ENCODE assay signal across 18 cellular contexts in the genomic region with DNA sequence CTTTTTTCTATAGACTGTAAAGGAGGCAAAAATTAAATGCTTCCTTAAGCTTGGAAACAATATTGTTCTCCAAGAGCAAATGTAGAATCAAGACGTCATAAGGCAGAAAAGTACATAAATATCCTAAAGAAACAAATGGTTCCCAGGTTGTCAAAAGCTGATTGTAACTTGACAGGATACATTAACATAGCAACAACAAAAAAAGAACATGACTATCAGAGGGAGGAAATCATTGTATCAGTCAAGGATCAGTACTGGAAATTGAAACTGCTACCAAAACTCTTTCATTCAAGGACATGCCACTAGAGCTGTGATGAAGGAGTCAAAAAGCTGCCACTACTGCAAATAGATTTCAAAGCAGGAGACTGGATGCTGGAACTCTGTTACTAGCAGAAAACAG.
A peak's percentile ranks its signal among the peaks of the same experiment; 100 is the strongest.
DNase-seq lines count a peak whose midpoint lies in the region; ATAC-seq and TF ChIP-seq lines count a peak whose summit lies in the region.
"Had no signal": no experiment of that assay in that cellular context is flagged by ENCODE, and none has a peak within 500 bp of the region (broad histone marks: within the 10 kb centered on the region; RNA-seq: fewer than 3 reads in every experiment).

No MANE protein-coding gene starts in this region.

- H3K27ac ChIP-seq in HCT116 (ENCODE audit: low read depth, low read length) (peak overlapping the region; percentile 94), neural cell (ENCODE audit: low read length) (no peak overlapping the region), GM23248 (no peak overlapping the region)

- no peaks in the 10 kb centered on the region for H3K9me3 ChIP-seq in HCT116 (ENCODE audit: control insufficient read depth in 1 of 2, insufficient read depth in 1 of 2, low read depth in 1 of 2, low read length in 2 of 2)
- no peaks in the 10 kb centered on the region for H3K9me3 ChIP-seq in neural cell (ENCODE audit: low read length)
- no peaks in the 10 kb centered on the region for H3K9me3 ChIP-seq in GM23248 (ENCODE audit: low read depth)

- H3K9me2 ChIP-seq in HCT116 (ENCODE audit: insufficient read depth): no peaks in the 10 kb centered on the region
- H3K9me2 ChIP-seq in neural cell (ENCODE audit: insufficient read depth, low read length): no peaks in the 10 kb centered on the region
- H3K9me2 ChIP-seq in GM23248 (ENCODE audit: insufficient read depth): no peaks in the 10 kb centered on the region

- no peak overlapping the region for H3K27ac Mint-ChIP-seq in activated CD8-positive, alpha-beta T cell treated with anti-CD3 and anti-CD28 coated beads for 36 hours
- no peak overlapping the region for H3K27ac Mint-ChIP-seq in activated CD8-positive, alpha-beta T cell treated with anti-CD3 and anti-CD28 coated beads, Interleukin-2, amount 10 ng/mL, durations not matched to agents 7 days and 5 days
- no peak overlapping the region for H3K27ac Mint-ChIP-seq in activated T-helper 17 cell treated with anti-CD3 and anti-CD28 coated beads, Interleukin-2, amount 50 U/mL, for 72 hours
- H3K27ac Mint-ChIP-seq: HFFc6 had no signal

- no peaks in the 10 kb centered on the region for H3K9me3 Mint-ChIP-seq in activated CD8-positive, alpha-beta T cell treated with anti-CD3 and anti-CD28 coated beads for 36 hours
- H3K9me3 Mint-ChIP-seq in activated CD8-positive, alpha-beta T cell treated with anti-CD3 and anti-CD28 coated beads, Interleukin-2, amount 10 ng/mL, durations not matched to agents 7 days and 5 days (ENCODE audit: insufficient read depth): no peaks in the 10 kb centered on the region
- H3K9me3 Mint-ChIP-seq in activated T-helper 17 cell treated with anti-CD3 and anti-CD28 coated beads, Interleukin-2, amount 50 U/mL, for 72 hours: no peaks in the 10 kb centered on the region
- H3K9me3 Mint-ChIP-seq: HFFc6 had no signal

- no peak for TF ChIP-seq CTCF in activated CD8-positive, alpha-beta T cell treated with anti-CD3 and anti-CD28 coated beads for 36 hours (IDR thresholded peaks at IDR 0.05)
- TF ChIP-seq CTCF in HCT116 (IDR thresholded peaks at IDR 0.05 in 2 of 3, conservative IDR thresholded peaks at IDR 0.05 in 1 of 3; ENCODE audit: borderline replicate concordance in 1 of 3, insufficient read depth in 1 of 3, low read depth in 2 of 3, low read length in 2 of 3) (no peak), neural cell (IDR thresholded peaks at IDR 0.05; ENCODE audit: poor library complexity, severe bottlenecking) (no peak)

- H2AFZ ChIP-seq in HCT116 (ENCODE audit: low read depth, low read length, poor library complexity, severe bottlenecking) (no peak overlapping the region), neural cell (ENCODE audit: low read depth, low read length) (no peak overlapping the region), GM23248 (no peak overlapping the region)

- in situ Hi-C loops in GM23248 (cut with MboI): no loop called here

- no peaks in the 10 kb centered on the region for H3K36me3 Mint-ChIP-seq in activated CD8-positive, alpha-beta T cell treated with anti-CD3 and anti-CD28 coated beads for 36 hours (ENCODE audit: low read depth)
- no peaks in the 10 kb centered on the region for H3K36me3 Mint-ChIP-seq in activated CD8-positive, alpha-beta T cell treated with anti-CD3 and anti-CD28 coated beads, Interleukin-2, amount 10 ng/mL, durations not matched to agents 7 days and 5 days (ENCODE audit: low read depth)
- H3K36me3 Mint-ChIP-seq in activated T-helper 17 cell treated with anti-CD3 and anti-CD28 coated beads, Interleukin-2, amount 50 U/mL, for 72 hours (ENCODE audit: low read depth): no peaks in the 10 kb centered on the region

- H3K4me2 ChIP-seq in HCT116 (ENCODE audit: low read length): peak overlapping the region; percentile 45; the same call in 1 of the 2 replicates
- no peak overlapping the region for H3K4me2 ChIP-seq in neural cell (ENCODE audit: low read length)
- H3K4me2 ChIP-seq in GM23248 (ENCODE audit: unreplicated experiment): no peak overlapping the region

- no TSS peak for BruUV-seq in HCT116 (replicated peaks; lab: Mats Ljungman, UMichigan)

- no peaks in the 10 kb centered on the region; the same call in none of the 2 replicates for H3K79me2 ChIP-seq in HCT116 (ENCODE audit: insufficient read depth, low read length)
- no peaks in the 10 kb centered on the region for H3K79me2 ChIP-seq in neural cell (replicated peaks; ENCODE audit: insufficient read depth, low read length)
- no peaks in the 10 kb centered on the region for H3K79me2 ChIP-seq in GM23248 (ENCODE audit: insufficient read depth)

- peak; percentile 32 for ATAC-seq in activated CD8-positive, alpha-beta T cell treated with anti-CD3 and anti-CD28 coated beads for 36 hours
- ATAC-seq in activated CD8-positive, alpha-beta T cell treated with anti-CD3 and anti-CD28 coated beads, Interleukin-2, amount 10 ng/mL, durations not matched to agents 7 days and 5 days: no peak
- ATAC-seq in HCT116: no peak
- peak; percentile 46 for ATAC-seq in activated T-helper 17 cell treated with anti-CD3 and anti-CD28 coated beads, Interleukin-2, amount 50 U/mL, for 72 hours (replicated peaks)
- ATAC-seq: Right ventricle myocardium inferior, SK-N-SH treated with all-trans-retinoic acid at 6 μM for 48 hours had no signal

- POLR2A ChIA-PET in activated CD8-positive, alpha-beta T cell treated with anti-CD3 and anti-CD28 coated beads for 36 hours (lab: Charles Lee): no interaction called here
- POLR2A ChIA-PET in activated CD8-positive, alpha-beta T cell treated with anti-CD3 and anti-CD28 coated beads, Interleukin-2, amount 10 ng/mL, durations not matched to agents 7 days and 5 days (lab: Charles Lee): no interaction called here
- POLR2A ChIA-PET in HCT116 (lab: Charles Lee): interaction anchor here (0.8 to 13.3 kb wide), 12 partner anchors 9 to 181 kb away, joined by 3 to 145 read pairs (median 13); a partner anchor contains a TSS

- H3K9ac ChIP-seq in HCT116 (ENCODE audit: low read length): peak overlapping the region; percentile 61
- H3K9ac ChIP-seq in neural cell (ENCODE audit: low read length): no peak overlapping the region
- no peak overlapping the region for H3K9ac ChIP-seq in GM23248

- peaks cover 23% of the 10 kb centered on the region for H3K4me1 Mint-ChIP-seq in activated CD8-positive, alpha-beta T cell treated with anti-CD3 and anti-CD28 coated beads for 36 hours (ENCODE audit: low read depth)
- peaks cover 8% of the 10 kb centered on the region for H3K4me1 Mint-ChIP-seq in activated CD8-positive, alpha-beta T cell treated with anti-CD3 and anti-CD28 coated beads, Interleukin-2, amount 10 ng/mL, durations not matched to agents 7 days and 5 days (ENCODE audit: low read depth)
- H3K4me1 Mint-ChIP-seq in activated T-helper 17 cell treated with anti-CD3 and anti-CD28 coated beads, Interleukin-2, amount 50 U/mL, for 72 hours: peaks cover 4% of the 10 kb centered on the region

- H3F3A ChIP-seq in neural cell (ENCODE audit: insufficient read depth, low read length, poor library complexity, severe bottlenecking): no peaks in the 10 kb centered on the region
- peaks cover 13% of the 10 kb centered on the region for H3F3A ChIP-seq in GM23248 (ENCODE audit: insufficient read depth)

- H3K4me3 ChIP-seq in HCT116 (replicated peaks in 1 of 2; ENCODE audit: low read depth in 1 of 2, low read length in 2 of 2): no peak overlapping the region
- no peak overlapping the region for H3K4me3 ChIP-seq in neural cell (ENCODE audit: low read length)
- H3K4me3 ChIP-seq in GM23248: no peak overlapping the region

- CTCF ChIA-PET in activated CD8-positive, alpha-beta T cell treated with anti-CD3 and anti-CD28 coated beads for 36 hours (lab: Charles Lee): interaction anchor here (0.6 to 1.6 kb wide), 4 partner anchors 10 to 311 kb away, joined by 3 to 4 read pairs (median 3); a partner anchor contains a TSS
- CTCF ChIA-PET in activated CD8-positive, alpha-beta T cell treated with anti-CD3 and anti-CD28 coated beads, Interleukin-2, amount 10 ng/mL, durations not matched to agents 7 days and 5 days (lab: Charles Lee): no interaction called here
- CTCF ChIA-PET in HCT116 (lab: Charles Lee): interaction anchor here (1.9 kb wide), 1 partner anchor 50 kb away, joined by 7 read pairs; no protein-coding TSS in a partner anchor

- intact Hi-C loops in activated CD8-positive, alpha-beta T cell treated with anti-CD3 and anti-CD28 coated beads for 36 hours (cut with micrococcal nuclease): no loop called here
- intact Hi-C loops in HCT116 (cut with micrococcal nuclease) (loop anchor here (2.0 kb wide), 1 partner anchor 81 kb away; no protein-coding TSS in a partner anchor), posterior cingulate gyrus (cut with DNase I) (no loop called here)

- RAD21 ChIA-PET in HCT116 (lab: Charles Lee; ENCODE audit: low non-redundant PET in 1 of 2, low total read pairs in 2 of 2, uncharacterized antibody in 2 of 2, unreplicated experiment in 2 of 2): no interaction called here

- H3K27me3 Mint-ChIP-seq in activated CD8-positive, alpha-beta T cell treated with anti-CD3 and anti-CD28 coated beads for 36 hours: peaks cover 1% of the 10 kb centered on the region
- H3K27me3 Mint-ChIP-seq in activated CD8-positive, alpha-beta T cell treated with anti-CD3 and anti-CD28 coated beads, Interleukin-2, amount 10 ng/mL, durations not matched to agents 7 days and 5 days (ENCODE audit: low read depth): no peaks in the 10 kb centered on the region
- H3K27me3 Mint-ChIP-seq in activated T-helper 17 cell treated with anti-CD3 and anti-CD28 coated beads, Interleukin-2, amount 50 U/mL, for 72 hours: no peaks in the 10 kb centered on the region

- peak; percentile 30 for TF ChIP-seq EP300 in neural cell (conservative IDR thresholded peaks at IDR 0.05; ENCODE audit: poor library complexity, severe bottlenecking)

- TF ChIP-seq POLR2A in HCT116 (IDR thresholded peaks at IDR 0.05; ENCODE audit: borderline replicate concordance, extremely low read depth, insufficient read depth, insufficient read length): no peak

- H3K36me3 ChIP-seq in HCT116 (ENCODE audit: control insufficient read depth in 1 of 2, insufficient read depth in 2 of 2, low read length in 2 of 2): peaks cover 0 to 2% of the 10 kb centered on the region in 2 experiments; a peak in 1 of 4 replicates
- no peaks in the 10 kb centered on the region for H3K36me3 ChIP-seq in neural cell (ENCODE audit: insufficient read depth, low read length)
- H3K36me3 ChIP-seq in GM23248 (ENCODE audit: low read depth): no peaks in the 10 kb centered on the region

- WGBS in GM23248 (ENCODE audit: low coverage in 1 of 2, low lambda C conversion rate in 2 of 2, missing lambda C conversion rate in 2 of 2), 2 experiments: 100% methylated on average over 1 of the region's 1 CpG

- TF ChIP-seq RAD21 in HCT116 (IDR thresholded peaks at IDR 0.05; ENCODE audit: low read depth) (no peak), neural cell (conservative IDR thresholded peaks at IDR 0.05) (no peak)

- H3K4me1 ChIP-seq in HCT116 (ENCODE audit: control insufficient read depth in 1 of 2, insufficient read depth in 2 of 2, low read length in 2 of 2): peaks cover 81 to 99% of the 10 kb centered on the region in 2 experiments
- peaks cover 16% of the 10 kb centered on the region for H3K4me1 ChIP-seq in GM23248 (ENCODE audit: insufficient read depth)

- no peak overlapping the region for H3K4me3 Mint-ChIP-seq in activated CD8-positive, alpha-beta T cell treated with anti-CD3 and anti-CD28 coated beads for 36 hours
- no peak overlapping the region for H3K4me3 Mint-ChIP-seq in activated CD8-positive, alpha-beta T cell treated with anti-CD3 and anti-CD28 coated beads, Interleukin-2, amount 10 ng/mL, durations not matched to agents 7 days and 5 days
- H3K4me3 Mint-ChIP-seq in activated T-helper 17 cell treated with anti-CD3 and anti-CD28 coated beads, Interleukin-2, amount 50 U/mL, for 72 hours: no peak overlapping the region
- H3K4me3 Mint-ChIP-seq: HFFc6 had no signal

- DNase-seq in activated CD8-positive, alpha-beta T cell treated with anti-CD3 and anti-CD28 coated beads for 36 hours: no peak
- DNase-seq in activated CD8-positive, alpha-beta T cell treated with anti-CD3 and anti-CD28 coated beads, Interleukin-2, amount 10 ng/mL, durations not matched to agents 7 days and 5 days: no peak
- DNase-seq in HCT116 (ENCODE audit: low read depth, low spot score) (no peak), posterior cingulate gyrus (no peak), GF-D8 (lab: John Stamatoyannopoulos, UW) (no peak), GM23248 (no peak)
- DNase-seq: DMS79 treated with DMSO at 0.1 percent for 48 hours; HFFc6; KG1; NCI-H1092; NCI-H2107; NCI-H226; NCI-H526 treated with DMSO at 0.1 percent for 48 hours; NK-92 treated with Interleukin-12 subunit alpha and Interleukin-12 subunit beta, amount 100 ng/mL, for 24 hours had no signal

- no peaks in the 10 kb centered on the region for H4K20me1 ChIP-seq in HCT116 (ENCODE audit: insufficient read depth)
- no peaks in the 10 kb centered on the region for H4K20me1 ChIP-seq in neural cell (ENCODE audit: insufficient read depth)
- H4K20me1 ChIP-seq in GM23248 (ENCODE audit: insufficient read depth): no peaks in the 10 kb centered on the region

- H3K27me3 ChIP-seq in HCT116 (ENCODE audit: insufficient read depth, low read length) (no peaks in the 10 kb centered on the region), neural cell (ENCODE audit: insufficient read depth, low read depth, low read length) (no peaks in the 10 kb centered on the region), GM23248 (replicated peaks; ENCODE audit: insufficient read depth) (peaks cover 33% of the 10 kb centered on the region)

Comparison
In these comparisons a context has a peak if more than half of its experiments do, and no peak if none do; other contexts are left out.
1. ATAC-seq: peak in activated CD8-positive, alpha-beta T cell treated with anti-CD3 and anti-CD28 coated beads for 36 hours (single experiment) and activated T-helper 17 cell treated with anti-CD3 and anti-CD28 coated beads, Interleukin-2, amount 50 U/mL, for 72 hours (single experiment); none in activated CD8-positive, alpha-beta T cell treated with anti-CD3 and anti-CD28 coated beads, Interleukin-2, amount 10 ng/mL, durations not matched to agents 7 days and 5 days (single experiment) and HCT116 (single experiment).